ENCODE assay signal across 1 cellular context in genomic region chr3:197295871-197296270, GRCh38.
TF ChIP-seq lines count a peak whose summit lies in the region.

No MANE protein-coding gene starts in this region.

TF ChIP-seq in GM12878, 131 proteins besides CTCF, POLR2A, EP300 and RAD21 (continued from another document):
- TF ChIP-seq USF1 (IDR thresholded peaks at IDR 0.05; ENCODE audit: borderline replicate concordance, extremely low read length, insufficient read depth, low read depth, low read length) (no peak), DPF2 (IDR thresholded peaks at IDR 0.05) (no peak), PML (IDR thresholded peaks at IDR 0.05; ENCODE audit: low read length) (no peak), PKNOX1 (IDR thresholded peaks at IDR 0.05) (peak; percentile 83), JUNB (IDR thresholded peaks at IDR 0.05) (0 out of 2 replicates have a peak, but pooled peaks have one; percentile 15), IKZF2 (IDR thresholded peaks at IDR 0.05) (no peak), MTA2 (IDR thresholded peaks at IDR 0.05; ENCODE audit: low read depth) (no peak), NR2C1 (IDR thresholded peaks at IDR 0.05) (no peak), CEBPZ (IDR thresholded peaks at IDR 0.05; ENCODE audit: low read depth, low read length) (no peak), NR2F1 (conservative IDR thresholded peaks at IDR 0.05) (no peak), ATF7 (IDR thresholded peaks at IDR 0.05; ENCODE audit: low read depth) (no peak), MYC (IDR thresholded peaks at IDR 0.05; ENCODE audit: insufficient read depth, insufficient read length, insufficient replicate concordance, low read length, severe bottlenecking) (no peak), TCF7 (IDR thresholded peaks at IDR 0.05; ENCODE audit: borderline replicate concordance) (no peak), NKRF (conservative IDR thresholded peaks at IDR 0.05) (no peak), ZNF622 (IDR thresholded peaks at IDR 0.05) (no peak)
- TF ChIP-seq, protein P1, sequence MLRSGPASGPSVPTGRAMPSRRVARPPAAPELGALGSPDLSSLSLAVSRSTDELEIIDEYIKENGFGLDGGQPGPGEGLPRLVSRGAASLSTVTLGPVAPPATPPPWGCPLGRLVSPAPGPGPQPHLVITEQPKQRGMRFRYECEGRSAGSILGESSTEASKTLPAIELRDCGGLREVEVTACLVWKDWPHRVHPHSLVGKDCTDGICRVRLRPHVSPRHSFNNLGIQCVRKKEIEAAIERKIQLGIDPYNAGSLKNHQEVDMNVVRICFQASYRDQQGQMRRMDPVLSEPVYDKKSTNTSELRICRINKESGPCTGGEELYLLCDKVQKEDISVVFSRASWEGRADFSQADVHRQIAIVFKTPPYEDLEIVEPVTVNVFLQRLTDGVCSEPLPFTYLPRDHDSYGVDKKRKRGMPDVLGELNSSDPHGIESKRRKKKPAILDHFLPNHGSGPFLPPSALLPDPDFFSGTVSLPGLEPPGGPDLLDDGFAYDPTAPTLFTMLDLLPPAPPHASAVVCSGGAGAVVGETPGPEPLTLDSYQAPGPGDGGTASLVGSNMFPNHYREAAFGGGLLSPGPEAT (IDR thresholded peaks at IDR 0.05; ENCODE audit: low read depth) = no peak
- TF ChIP-seq, protein P2, sequence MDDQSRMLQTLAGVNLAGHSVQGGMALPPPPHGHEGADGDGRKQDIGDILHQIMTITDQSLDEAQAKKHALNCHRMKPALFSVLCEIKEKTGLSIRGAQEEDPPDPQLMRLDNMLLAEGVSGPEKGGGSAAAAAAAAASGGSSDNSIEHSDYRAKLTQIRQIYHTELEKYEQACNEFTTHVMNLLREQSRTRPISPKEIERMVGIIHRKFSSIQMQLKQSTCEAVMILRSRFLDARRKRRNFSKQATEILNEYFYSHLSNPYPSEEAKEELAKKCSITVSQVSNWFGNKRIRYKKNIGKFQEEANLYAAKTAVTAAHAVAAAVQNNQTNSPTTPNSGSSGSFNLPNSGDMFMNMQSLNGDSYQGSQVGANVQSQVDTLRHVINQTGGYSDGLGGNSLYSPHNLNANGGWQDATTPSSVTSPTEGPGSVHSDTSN (IDR thresholded peaks at IDR 0.05; ENCODE audit: insufficient replicate concordance, low read depth, low read length) = peak; percentile 54
